Comparison of ENCODE assay signal across 17 cellular contexts in genomic region chr2:74806355-74806839, GRCh38. TPM values are rescaled to one million over a fixed set of nuclear protein-coding genes. Genes with fewer than 3 reads are reported as not detected.
DNase-seq lines count a peak whose midpoint lies in the region; TF ChIP-seq lines count a peak whose summit lies in the region.
"Had no signal": no experiment of that assay in that cellular context is flagged by ENCODE, and none has a peak within 500 bp of the region (broad histone marks: within the 10 kb centered on the region; RNA-seq: fewer than 3 reads in every experiment).

No MANE protein-coding gene starts in this region.

- H3K23ac ChIP-seq in neuronal stem cell (ENCODE audit: low read depth, low read length, poor library complexity) = no peak overlapping the region

- peaks cover 0 to 2% (median 0%) of the 10 kb centered on the region in 3 donors for H3K27me3 Mint-ChIP-seq in CD14-positive monocyte (ENCODE audit: low read depth in 3 of 3)
- H3K27me3 Mint-ChIP-seq in HFFc6 (ENCODE audit: insufficient read depth) = peaks cover 22% of the 10 kb centered on the region

- peak overlapping the region; percentile 39 for H3K14ac ChIP-seq in neuronal stem cell (ENCODE audit: low read length)

- no peak overlapping the region for H2BK5ac ChIP-seq in neuronal stem cell (ENCODE audit: low read length)

- no peak overlapping the region for H4K91ac ChIP-seq in neuronal stem cell (ENCODE audit: low read depth, low read length, poor library complexity)

- no peak overlapping the region for H3K9ac ChIP-seq in neuronal stem cell (ENCODE audit: low read depth, low read length, poor library complexity)

- no peak overlapping the region for H2AK5ac ChIP-seq in neuronal stem cell (ENCODE audit: low read depth, low read length)

- H2BK12ac ChIP-seq in neuronal stem cell (ENCODE audit: low read length) = no peak overlapping the region

- no peak overlapping the region for H3K4me3 ChIP-seq in esophagus muscularis mucosa
- H3K4me3 ChIP-seq in neuronal stem cell (ENCODE audit: low read length in 2 of 2) = no peak overlapping the region
- H3K4me3 ChIP-seq in transverse colon = no peak overlapping the region
- H3K4me3 ChIP-seq: GM12878, GM23338 had no signal

- H3K36me3 Mint-ChIP-seq in CD14-positive monocyte = no peaks in the 10 kb centered on the region
- no peaks in the 10 kb centered on the region for H3K36me3 Mint-ChIP-seq in HFFc6 (ENCODE audit: low read depth)
- H3K36me3 Mint-ChIP-seq: CD8-positive, alpha-beta memory T cell had no signal

- TF ChIP-seq CTCF in CD14-positive monocyte (IDR thresholded peaks at IDR 0.05) (no peak), esophagus muscularis mucosa (IDR thresholded peaks at IDR 0.05) (no peak), transverse colon (IDR thresholded peaks at IDR 0.05) (no peak), HFFc6 (IDR thresholded peaks at IDR 0.05) (no peak)

- H2BK15ac ChIP-seq in neuronal stem cell (ENCODE audit: low read length) = no peak overlapping the region

- no peak overlapping the region for H3K18ac ChIP-seq in neuronal stem cell (ENCODE audit: low read length)

- DNase-seq in CD14-positive monocyte (ENCODE audit: low spot score) = no peak
- DNase-seq in esophagus muscularis mucosa (ENCODE audit: extremely low spot score) = peak; percentile 37
- no peak for DNase-seq in neuronal stem cell (ENCODE audit: low spot score)
- peak; percentile 33 for DNase-seq in transverse colon
- no peak for DNase-seq in HFFc6
- DNase-seq in stimulated activated CD4-positive, alpha-beta T cell treated with anti-CD3 and anti-CD28 coated beads, Interleukin-15, amount 100 ng/mL, for 24 hours = no peak
- no peak for DNase-seq in HCEC 1CT
- DNase-seq: CD4-positive, alpha-beta T cell; CD8-positive, alpha-beta memory T cell; DMS 273 treated with DMSO at 0.1 percent for 48 hours; DMS79; EL; GDM1; H9 had no signal

- H3K79me1 ChIP-seq in neuronal stem cell (ENCODE audit: low read depth, low read length) = no peaks in the 10 kb centered on the region

- H4K8ac ChIP-seq in neuronal stem cell (ENCODE audit: low read depth, low read length) = no peak overlapping the region

- no peaks in the 10 kb centered on the region for H3K9me3 ChIP-seq in esophagus muscularis mucosa
- no peaks in the 10 kb centered on the region for H3K9me3 ChIP-seq in neuronal stem cell (replicated peaks in 1 of 2; ENCODE audit: control insufficient read depth in 2 of 2, insufficient read depth in 1 of 2, low read depth in 1 of 2, low read length in 2 of 2)
- no peaks in the 10 kb centered on the region for H3K9me3 ChIP-seq in transverse colon

- intact Hi-C loops in CD14-positive monocyte (cut with micrococcal nuclease) (no loop called here), esophagus muscularis mucosa (cut with DNase I) (no loop called here), transverse colon (cut with DNase I; ENCODE audit: low total_unique reads) (no loop called here)

- 87% methylated on average over 4 of the region's 5 CpGs for WGBS in esophagus muscularis mucosa
- WGBS in neuronal stem cell (ENCODE audit: extremely low coverage in 2 of 2, insufficient read length in 2 of 2, insufficient replicate concordance in 1 of 2), 2 donors = no CpG with 5 or more reads among the region's 5 CpGs
- 91 to 100% methylated on average over 1 to 5 of the region's 5 CpGs for WGBS in transverse colon (ENCODE audit: low coverage in 1 of 2), 2 donors

- H3K4me2 ChIP-seq in neuronal stem cell (ENCODE audit: insufficient read depth, low read length, poor library complexity, severe bottlenecking) = no peak overlapping the region
- H3K4me2 ChIP-seq: GM23338 had no signal

- H3K27me3 ChIP-seq in esophagus muscularis mucosa (peaks cover 0 to 3% (median 0%) of the 10 kb centered on the region in 4 donors), neuronal stem cell (ENCODE audit: control insufficient read depth in 3 of 3, insufficient read depth in 3 of 3, low read depth in 1 of 3, low read length in 3 of 3) (no peaks in the 10 kb centered on the region), transverse colon (no peaks in the 10 kb centered on the region)

- in situ Hi-C loops in transverse colon (cut with MboI; ENCODE audit: low pct_ligation_motif_present in 1 of 4, low pct_unique_long_range_greater_than_20kb in 1 of 4, low sequenced_read_pairs in 3 of 4) = no loop called here

- H3K4me1 Mint-ChIP-seq in CD14-positive monocyte (peaks cover 20% of the 10 kb centered on the region), HFFc6 (ENCODE audit: low read depth) (no peaks in the 10 kb centered on the region)
- H3K4me1 Mint-ChIP-seq: CD8-positive, alpha-beta memory T cell had no signal

- H2AFZ ChIP-seq in neuronal stem cell (ENCODE audit: low read length) = no peak overlapping the region
- H2AFZ ChIP-seq: GM23338 had no signal

- H3K4ac ChIP-seq in neuronal stem cell (ENCODE audit: low read length) = no peak overlapping the region

- H2BK120ac ChIP-seq in neuronal stem cell (ENCODE audit: low read depth, low read length) = no peak overlapping the region

- H3K4me1 ChIP-seq in esophagus muscularis mucosa (no peaks in the 10 kb centered on the region), neuronal stem cell (ENCODE audit: control insufficient read depth in 2 of 2, insufficient read depth in 1 of 2, low read depth in 1 of 2, low read length in 2 of 2) (no peaks in the 10 kb centered on the region), transverse colon (no peaks in the 10 kb centered on the region)

- TF ChIP-seq EP300 in esophagus muscularis mucosa (IDR thresholded peaks at IDR 0.05) = no peak
- TF ChIP-seq EP300 in transverse colon (IDR thresholded peaks at IDR 0.05; ENCODE audit: low read depth) = no peak

- H3K9me3 Mint-ChIP-seq in CD14-positive monocyte (peaks cover 0 to 2% (median 0%) of the 10 kb centered on the region in 7 donors), HFFc6 (no peaks in the 10 kb centered on the region)
- H3K9me3 Mint-ChIP-seq: CD4-positive, alpha-beta T cell; CD8-positive, alpha-beta memory T cell; GM23338 had no signal

- H3K4me3 Mint-ChIP-seq in CD14-positive monocyte (no peak overlapping the region), HFFc6 (no peak overlapping the region)
- H3K4me3 Mint-ChIP-seq: CD4-positive, alpha-beta T cell; CD8-positive, alpha-beta memory T cell; GM23338; H9 had no signal

- TF ChIP-seq POLR2A in esophagus muscularis mucosa (IDR thresholded peaks at IDR 0.05; ENCODE audit: low read depth) = no peak
- TF ChIP-seq POLR2A in transverse colon (IDR thresholded peaks at IDR 0.05) = no peak

- no peak overlapping the region for H3K27ac ChIP-seq in esophagus muscularis mucosa (replicated peaks in 1 of 4)
- no peak overlapping the region for H3K27ac ChIP-seq in neuronal stem cell (replicated peaks; ENCODE audit: low read length)
- H3K27ac ChIP-seq in transverse colon = no peak overlapping the region
- H3K27ac ChIP-seq: C4-2B had no signal

- H3K36me3 ChIP-seq in esophagus muscularis mucosa = no peaks in the 10 kb centered on the region
- no peaks in the 10 kb centered on the region for H3K36me3 ChIP-seq in neuronal stem cell (replicated peaks in 1 of 2; ENCODE audit: control insufficient read depth in 2 of 2, insufficient read depth in 2 of 2, low read length in 2 of 2)
- no peaks in the 10 kb centered on the region for H3K36me3 ChIP-seq in transverse colon

- H3K27ac Mint-ChIP-seq in CD14-positive monocyte (peak overlapping the region; percentile 80 to 96 (median 90)), HFFc6 (no peak overlapping the region)
- H3K27ac Mint-ChIP-seq: CD4-positive, alpha-beta T cell; CD8-positive, alpha-beta memory T cell; GM23338; H9 had no signal

RNA-seq across cellular contexts. Expression of gene HK2, which starts 27.5 kb away (rescaled TPM):
- 10 to 100 TPM; 20.3 to 29.8 TPM for polyA plus RNA-seq in CD14-positive monocyte
- total RNA-seq in esophagus muscularis mucosa (1 to 10 TPM in 3 of 4 donors, under 1 TPM in 1; 0.97 to 5.3 (median 3.0) TPM), transverse colon (100 to 1,000 TPM; 104 to 175 (median 131) TPM)
- polyA plus RNA-seq in neuronal stem cell (2013, experiment 1 of 2) = 8.2 TPM
- 8.4 TPM for polyA plus RNA-seq in neuronal stem cell (2013, experiment 2 of 2)
- 10 to 100 TPM; 26.2 to 51.3 (median 28.4) TPM for total RNA-seq in HFFc6 (2021; fragmentation: NEBNext Ultra II Directional; extraction: Animal tissue kit (Norgen Biotek cat#: 25700))

Comparison
In these comparisons a context has a peak if more than half of its experiments do, and no peak if none do; other contexts are left out.
1. DNase-seq: peak in esophagus muscularis mucosa (single experiment) and transverse colon (single experiment); none in CD14-positive monocyte (single experiment), neuronal stem cell (single experiment), HFFc6 (single experiment), stimulated activated CD4-positive, alpha-beta T cell treated with anti-CD3 and anti-CD28 coated beads, Interleukin-15, amount 100 ng/mL, for 24 hours (single experiment) and HCEC 1CT (single experiment).
2. RNA of gene HK2, which starts 27.5 kb away (total RNA-seq): 104 to 175 TPM in transverse colon and 26.2 to 51.3 TPM in HFFc6; 0.97 to 5.3 TPM in esophagus muscularis mucosa; every median in the first group is over 4 times any median in the second.